Comparison of ENCODE assay signal across 9 cellular contexts in genomic region chr17:32323784-32324590, GRCh38. TPM values are rescaled to one million over a fixed set of nuclear protein-coding genes. Genes with fewer than 3 reads are reported as not detected.
DNase-seq lines count a peak whose midpoint lies in the region; ATAC-seq and TF ChIP-seq lines count a peak whose summit lies in the region.
"Had no signal": no experiment of that assay in that cellular context is flagged by ENCODE, and none has a peak within 500 bp of the region (broad histone marks: within the 10 kb centered on the region; RNA-seq: fewer than 3 reads in every experiment).

No MANE protein-coding gene starts in this region.

- DNase-seq in ELR (ENCODE audit: low read depth), result peak; percentile 33
- peak; percentile 6 for DNase-seq in SK-MEL-5 (ENCODE audit: low read depth, low spot score)
- no peak for DNase-seq in coronary artery (ENCODE audit: low spot score)
- DNase-seq in neural progenitor cell (ENCODE audit: low spot score), result peak; percentile 60
- no peak for DNase-seq in activated gamma-delta T cell (lab: John Stamatoyannopoulos, UW)
- DNase-seq in T-helper 9 cell, result no peak

- H3K4me1 ChIP-seq in neural progenitor cell, result peaks cover 12% of the 10 kb centered on the region

- no peak overlapping the region for H3K27ac ChIP-seq in coronary artery
- peak overlapping the region; percentile 44 for H3K27ac ChIP-seq in neural progenitor cell
- H3K27ac ChIP-seq: cardiac muscle cell had no signal

- no peaks in the 10 kb centered on the region for H3K36me3 Mint-ChIP-seq in neural progenitor cell

- no peak overlapping the region for H3K4me3 Mint-ChIP-seq in neural progenitor cell

- no peaks in the 10 kb centered on the region for H3K27me3 ChIP-seq in neural progenitor cell
- H3K27me3 ChIP-seq: cardiac muscle cell had no signal

- H3K9ac ChIP-seq in neural progenitor cell, result no peak overlapping the region

- H3K4me3 ChIP-seq in coronary artery, result peak overlapping the region; percentile 28
- no peak overlapping the region for H3K4me3 ChIP-seq in neural progenitor cell
- H3K4me3 ChIP-seq: cardiac muscle cell had no signal

- peaks cover 11% of the 10 kb centered on the region for H3K27me3 Mint-ChIP-seq in neural progenitor cell (ENCODE audit: insufficient read depth, low read depth)

- no peaks in the 10 kb centered on the region for H3K9me3 Mint-ChIP-seq in neural progenitor cell

- H3K9me3 ChIP-seq in neural progenitor cell (ENCODE audit: low read depth), result no peaks in the 10 kb centered on the region

- TF ChIP-seq CTCF in coronary artery (IDR thresholded peaks at IDR 0.05) (no peak), neural progenitor cell (IDR thresholded peaks at IDR 0.05) (no peak)

- H3K4me1 Mint-ChIP-seq in neural progenitor cell, result peaks cover 14% of the 10 kb centered on the region

- H3K27ac Mint-ChIP-seq in neural progenitor cell, result no peak overlapping the region

- H4K20me1 ChIP-seq in neural progenitor cell (ENCODE audit: low read depth), result no peaks in the 10 kb centered on the region

- peak overlapping the region; percentile 65 for H3K4me2 ChIP-seq in neural progenitor cell

- H2AFZ ChIP-seq in neural progenitor cell (replicated peaks), result peak overlapping the region; percentile 40

- no peak for ATAC-seq in HG03159 (IDR thresholded peaks at IDR 0.05; ENCODE audit: unreplicated experiment)
- no peak for ATAC-seq in HG03342 (IDR thresholded peaks at IDR 0.05; ENCODE audit: unreplicated experiment)

- no peaks in the 10 kb centered on the region for H3K36me3 ChIP-seq in neural progenitor cell
- H3K36me3 ChIP-seq: cardiac muscle cell had no signal

- in situ Hi-C loops in SK-MEL-5 (cut with HindIII; ENCODE audit: low pct_unique_long_range_greater_than_20kb, low sequenced_read_pairs), result no loop called here

- no peaks in the 10 kb centered on the region for H3K79me2 ChIP-seq in neural progenitor cell (ENCODE audit: low read depth)

- H3F3A ChIP-seq in neural progenitor cell (ENCODE audit: low read depth), result peaks cover 30% of the 10 kb centered on the region

RNA-seq across cellular contexts. Expression of gene C17orf75, which starts 18.0 kb away (rescaled TPM):
- 37.4 and 38.5 TPM in 2 replicates for total RNA-seq in SK-MEL-5 (2014; rRNA removed; shearing (Covaris generic))
- 17.7 and 19.4 TPM in 2 replicates for polyA plus RNA-seq in SK-MEL-5 (2015; cell fraction: cytosol; rRNA removed)
- 36.7 and 43.5 TPM in 2 replicates for polyA plus RNA-seq in SK-MEL-5 (2015; cell fraction: nucleus; rRNA removed)
- 38.2 and 57.4 TPM in 2 replicates for total RNA-seq in neural progenitor cell (ENCODE audit: low replicate concordance)

RNA-seq across cellular contexts. Expression of gene ZNF207, which starts 26.0 kb away (rescaled TPM):
- 164 and 171 TPM in 2 replicates for total RNA-seq in SK-MEL-5 (2014; rRNA removed; shearing (Covaris generic))
- polyA plus RNA-seq in SK-MEL-5 (2015; cell fraction: cytosol; rRNA removed), result 153 and 185 TPM in 2 replicates
- polyA plus RNA-seq in SK-MEL-5 (2015; cell fraction: nucleus; rRNA removed), result 366 and 412 TPM in 2 replicates
- total RNA-seq in neural progenitor cell (ENCODE audit: low replicate concordance), result 214 and 304 TPM in 2 replicates

RNA-seq across cellular contexts. Expression of gene RHBDL3, which starts 58.4 kb away (rescaled TPM):
- 1.9 TPM in 2 replicates for total RNA-seq in SK-MEL-5 (2014; rRNA removed; shearing (Covaris generic))
- 1.4 TPM in 2 replicates for polyA plus RNA-seq in SK-MEL-5 (2015; cell fraction: cytosol; rRNA removed)
- 3.6 and 4.8 TPM in 2 replicates for polyA plus RNA-seq in SK-MEL-5 (2015; cell fraction: nucleus; rRNA removed)
- total RNA-seq in neural progenitor cell (ENCODE audit: low replicate concordance), result 2.5 and 3.7 TPM in 2 replicates
- polyA plus RNA-seq: cardiac muscle cell had no signal

Comparison
In these comparisons a context has a peak if more than half of its experiments do, and no peak if none do; other contexts are left out.
1. DNase-seq: peak in ELR (single experiment), SK-MEL-5 (single experiment) and neural progenitor cell (single experiment); none in coronary artery (single experiment), activated gamma-delta T cell (single experiment) and T-helper 9 cell (single experiment).